In genomic region chr5:176352116-176352878, GRCh38 we compare ENCODE assay signal across 21 cellular contexts. TPM values are rescaled to one million over a fixed set of nuclear protein-coding genes. Genes with fewer than 3 reads are reported as not detected.
DNase-seq lines count a peak whose midpoint lies in the region; ATAC-seq, FAIRE-seq and TF ChIP-seq lines count a peak whose summit lies in the region.
"Had no signal": no experiment of that assay in that cellular context is flagged by ENCODE, and none has a peak within 500 bp of the region (broad histone marks: within the 10 kb centered on the region; RNA-seq: fewer than 3 reads in every experiment).

No MANE protein-coding gene starts in this region.

- DNase-seq in activated naive CD4-positive, alpha-beta T cell treated with Interleukin-2 at 50 U/mL for 16 hours: no peak
- DNase-seq in M059J (ENCODE audit: low read depth): peak; percentile 70
- peak; percentile 36 for DNase-seq in fibroblast of villous mesenchyme (ENCODE audit: low read depth)
- no peak for DNase-seq in stimulated activated naive B cell treated with anti-CD40 and anti-IgM and Interleukin-4, amounts not matched to agents 10 μg/mL and 1 μg/mL and 100 μg/mL, for 72 hours
- DNase-seq in KBM-7: no peak
- DNase-seq in urothelium cell line (ENCODE audit: low spot score): no peak
- DNase-seq: activated CD4-positive, CD25-positive, alpha-beta regulatory T cell; activated T-cell treated with anti-CD3 and anti-CD28 coated beads for 4 hours; NCI-H748 treated with DMSO at 0.1 percent for 48 hours; retina; stimulated activated CD4-positive, alpha-beta T cell treated with anti-CD3 and anti-CD28 coated beads, Interleukin-15, amount 100 ng/mL, for 24 hours; SW 1271 had no signal

- H3K9me3 Mint-ChIP-seq in activated naive CD4-positive, alpha-beta T cell treated with anti-CD3 and anti-CD28 coated beads, Interleukin-2, amount 50 U/mL, for 24 hours: no peaks in the 10 kb centered on the region
- no peaks in the 10 kb centered on the region for H3K9me3 Mint-ChIP-seq in stimulated activated naive B cell treated with anti-CD40 and anti-IgM and Interleukin-4, amounts not matched to agents 10 μg/mL and 1 μg/mL and 100 μg/mL, for 72 hours
- H3K9me3 Mint-ChIP-seq: nephron had no signal

- no peak overlapping the region for H3K4me3 ChIP-seq in fibroblast of villous mesenchyme (ENCODE audit: low read depth, low read length)
- H3K4me3 ChIP-seq: ascending aorta had no signal

- ATAC-seq in stimulated activated naive B cell treated with anti-CD40 and anti-IgM and Interleukin-4, amounts not matched to agents 10 μg/mL and 1 μg/mL and 100 μg/mL, for 72 hours (replicated peaks): peak in 1 of 2 donors; percentile 76
- ATAC-seq in HG02623 (IDR thresholded peaks at IDR 0.05; ENCODE audit: unreplicated experiment): no peak

- H3K27ac Mint-ChIP-seq in activated naive CD4-positive, alpha-beta T cell treated with anti-CD3 and anti-CD28 coated beads, Interleukin-2, amount 50 U/mL, for 24 hours: peak overlapping the region; percentile 55
- H3K27ac Mint-ChIP-seq in stimulated activated naive B cell treated with anti-CD40 and anti-IgM and Interleukin-4, amounts not matched to agents 10 μg/mL and 1 μg/mL and 100 μg/mL, for 72 hours: peak overlapping the region; percentile 62
- H3K27ac Mint-ChIP-seq: nephron had no signal

- FAIRE-seq in urothelium cell line (lab: Jason Lieb, UNC): no peak
- FAIRE-seq: colon, D721Med, endothelial cell of umbilical vein, frontal cortex, RCC 7860 had no signal

- H3K36me3 Mint-ChIP-seq in activated naive CD4-positive, alpha-beta T cell treated with anti-CD3 and anti-CD28 coated beads, Interleukin-2, amount 50 U/mL, for 24 hours: peaks cover 8% of the 10 kb centered on the region
- peaks cover 43 to 54% of the 10 kb centered on the region in 2 donors for H3K36me3 Mint-ChIP-seq in stimulated activated naive B cell treated with anti-CD40 and anti-IgM and Interleukin-4, amounts not matched to agents 10 μg/mL and 1 μg/mL and 100 μg/mL, for 72 hours

- no peaks in the 10 kb centered on the region for H3K27me3 Mint-ChIP-seq in activated naive CD4-positive, alpha-beta T cell treated with anti-CD3 and anti-CD28 coated beads, Interleukin-2, amount 50 U/mL, for 24 hours
- no peaks in the 10 kb centered on the region for H3K27me3 Mint-ChIP-seq in stimulated activated naive B cell treated with anti-CD40 and anti-IgM and Interleukin-4, amounts not matched to agents 10 μg/mL and 1 μg/mL and 100 μg/mL, for 72 hours

- in situ Hi-C loops in KBM-7 (cut with MboI; ENCODE audit: low pct_unique_long_range_greater_than_20kb, low sequenced_read_pairs): no loop called here

- no peak overlapping the region for H3K4me3 Mint-ChIP-seq in activated naive CD4-positive, alpha-beta T cell treated with anti-CD3 and anti-CD28 coated beads, Interleukin-2, amount 50 U/mL, for 24 hours
- H3K4me3 Mint-ChIP-seq in stimulated activated naive B cell treated with anti-CD40 and anti-IgM and Interleukin-4, amounts not matched to agents 10 μg/mL and 1 μg/mL and 100 μg/mL, for 72 hours: no peak overlapping the region
- H3K4me3 Mint-ChIP-seq: nephron had no signal

- no peak for TF ChIP-seq CTCF in fibroblast of villous mesenchyme (IDR thresholded peaks at IDR 0.05; ENCODE audit: insufficient read depth, low read depth, low read length)

- peaks cover 19% of the 10 kb centered on the region for H3K4me1 Mint-ChIP-seq in activated naive CD4-positive, alpha-beta T cell treated with anti-CD3 and anti-CD28 coated beads, Interleukin-2, amount 50 U/mL, for 24 hours
- peaks cover 20 to 24% of the 10 kb centered on the region in 2 donors for H3K4me1 Mint-ChIP-seq in stimulated activated naive B cell treated with anti-CD40 and anti-IgM and Interleukin-4, amounts not matched to agents 10 μg/mL and 1 μg/mL and 100 μg/mL, for 72 hours

RNA-seq across cellular contexts. Expression of gene KIAA1191, which starts 9.3 kb away (rescaled TPM):
- total RNA-seq in M059J (2014; rRNA removed; shearing (Covaris generic)): 85.3 and 91.8 TPM in 2 replicates
- 65.4 and 107 TPM in 2 replicates for total RNA-seq in fibroblast of villous mesenchyme

RNA-seq across cellular contexts. Expression of gene ARL10, which starts 13.0 kb away (rescaled TPM):
- 1.5 and 1.8 TPM in 2 replicates for total RNA-seq in M059J (2014; rRNA removed; shearing (Covaris generic))
- 13.4 and 17.7 TPM in 2 replicates for total RNA-seq in fibroblast of villous mesenchyme

RNA-seq across cellular contexts. Expression of gene NOP16, which starts 36.1 kb away (rescaled TPM):
- 14.0 and 19.7 TPM in 2 replicates for total RNA-seq in M059J (2014; rRNA removed; shearing (Covaris generic))
- 9.3 and 13.8 TPM in 2 replicates for total RNA-seq in fibroblast of villous mesenchyme
- total RNA-seq: ascending aorta had no signal

RNA-seq across cellular contexts. Expression of gene HIGD2A, which starts 36.3 kb away (rescaled TPM):
- total RNA-seq in M059J (2014; rRNA removed; shearing (Covaris generic)): 99.0 and 121 TPM in 2 replicates
- 19.0 and 33.5 TPM in 2 replicates for total RNA-seq in fibroblast of villous mesenchyme

Comparison
In these comparisons a context has a peak if more than half of its experiments do, and no peak if none do; other contexts are left out.
1. DNase-seq: peak in M059J (single experiment) and fibroblast of villous mesenchyme (single experiment); none in activated naive CD4-positive, alpha-beta T cell treated with Interleukin-2 at 50 U/mL for 16 hours (single experiment), stimulated activated naive B cell treated with anti-CD40 and anti-IgM and Interleukin-4, amounts not matched to agents 10 μg/mL and 1 μg/mL and 100 μg/mL, for 72 hours (single experiment), KBM-7 (single experiment) and urothelium cell line (single experiment).